8 cellular contexts compared by ENCODE assay signal in genomic region chr20:55117577-55117976, GRCh38.
DNase-seq lines count a peak whose midpoint lies in the region; ATAC-seq, FAIRE-seq and TF ChIP-seq lines count a peak whose summit lies in the region.
"Not testable (repeated sequence)": the region's sequence is repeated elsewhere in the genome, so short reads cannot be mapped to it uniquely, and the experiment has no call there.

No MANE protein-coding gene starts in this region.

- not testable (repeated sequence) for H3K9me2 ChIP-seq in SU-DHL-6 (replicated peaks; ENCODE audit: insufficient read depth, low read length)

- H3K27me3 ChIP-seq in GM06990 (replicated peaks; ENCODE audit: control insufficient read depth, insufficient read depth, low read length); SU-DHL-6 (ENCODE audit: low read length); foreskin keratinocyte: not testable (repeated sequence)

- not testable (repeated sequence) for H3K79me2 ChIP-seq in SU-DHL-6 (ENCODE audit: insufficient read depth, low read length)

- not testable (repeated sequence) for H4K20me1 ChIP-seq in SU-DHL-6 (ENCODE audit: low read depth, low read length)

- ATAC-seq in GM18511 (IDR thresholded peaks at IDR 0.05; ENCODE audit: unreplicated experiment), result peak; percentile 45
- not testable (repeated sequence) for ATAC-seq in foreskin keratinocyte

- H3K9ac ChIP-seq in SU-DHL-6 (ENCODE audit: low read length), result not testable (repeated sequence)

- not testable (repeated sequence) for H3K9me3 ChIP-seq in SU-DHL-6 (ENCODE audit: insufficient read depth, low read length)

- FAIRE-seq in RCC 7860 (lab: Jason Lieb, UNC), result peak; percentile 97

- not testable (repeated sequence) for H2AFZ ChIP-seq in SU-DHL-6 (ENCODE audit: low read depth, low read length, severe bottlenecking)

- H3F3A ChIP-seq in SU-DHL-6 (ENCODE audit: insufficient read depth), result not testable (repeated sequence)

- H3K27ac ChIP-seq in SU-DHL-6 (ENCODE audit: low read depth, low read length) (peak overlapping the region; percentile 65), foreskin keratinocyte (peak overlapping the region; percentile 70)

- peak; percentile 13 for DNase-seq in GM06990 (ENCODE audit: extremely low read depth, insufficient read length)
- peak; percentile 12 for DNase-seq in MV-4-11 (lab: John Stamatoyannopoulos, UW)
- peak; percentile 69 for DNase-seq in RCC 7860 (ENCODE audit: low spot score)
- peak; percentile 56 for DNase-seq in epithelial cell of esophagus (ENCODE audit: low read depth)
- DNase-seq in foreskin keratinocyte, result peak; percentile 31 to 68
- peak; percentile 68 for DNase-seq in kidney tubule cell (ENCODE audit: low spot score)

- H3K36me3 ChIP-seq in GM06990 (ENCODE audit: control insufficient read depth, insufficient read depth, low read length); SU-DHL-6 (ENCODE audit: low read length): not testable (repeated sequence)

- peaks cover 13% of the 10 kb centered on the region for H3K4me1 ChIP-seq in foreskin keratinocyte

- H3K4me2 ChIP-seq in SU-DHL-6 (ENCODE audit: low read depth, low read length, poor library complexity, severe bottlenecking), result peak overlapping the region; percentile 1

- not testable (repeated sequence) for TF ChIP-seq CTCF in GM06990 (IDR thresholded peaks at IDR 0.05; ENCODE audit: insufficient read depth, low read length, poor library complexity, severe bottlenecking); SU-DHL-6 (IDR thresholded peaks at IDR 0.05; ENCODE audit: insufficient read depth, low read length, poor library complexity, severe bottlenecking); epithelial cell of esophagus (IDR thresholded peaks at IDR 0.05; ENCODE audit: insufficient read depth, low read depth, low read length, missing control alignments); foreskin keratinocyte (conservative IDR thresholded peaks at IDR 0.05)

- not testable (repeated sequence) for H3K4me3 ChIP-seq in GM06990 (replicated peaks; ENCODE audit: low read depth, low read length); SU-DHL-6 (ENCODE audit: insufficient read depth, low read length, poor library complexity, severe bottlenecking); epithelial cell of esophagus (ENCODE audit: low read length)

Comparison
In these comparisons a context has a peak if more than half of its experiments do, and no peak if none do; other contexts are left out.
1. DNase-seq: peak in every context shown above with its lines; median percentile 69 in RCC 7860; 68 in kidney tubule cell; 56 in epithelial cell of esophagus; 50 in foreskin keratinocyte; 13 in GM06990; 12 in MV-4-11.